In genomic region chr18:41391616-41392610, GRCh38 we compare ENCODE assay signal across 1 cellular context.
TF ChIP-seq lines count a peak whose summit lies in the region.

No MANE protein-coding gene starts in this region.

TF ChIP-seq in HepG2, 621 proteins besides CTCF, POLR2A, EP300 and RAD21 (continued from another document):
- TF ChIP-seq DZIP1 (CRISPR knock-in tag; IDR thresholded peaks at IDR 0.05) (no peak), SMC3 (IDR thresholded peaks at IDR 0.05; ENCODE audit: low read length) (peak; percentile 42; the same call in 1 of the 2 replicates), NFIB (CRISPR knock-in tag; IDR thresholded peaks at IDR 0.05; ENCODE audit: borderline replicate concordance) (no peak), KDM2A (CRISPR knock-in tag; IDR thresholded peaks at IDR 0.05; ENCODE audit: borderline replicate concordance, low read depth) (peak; percentile 38; the same call in 1 of the 2 replicates), STAG1 (CRISPR knock-in tag; IDR thresholded peaks at IDR 0.05) (peak; percentile 78)
